14 cellular contexts compared by ENCODE assay signal in genomic region chr17:45334231-45334630, GRCh38. TPM values are rescaled to one million over a fixed set of nuclear protein-coding genes. Genes with fewer than 3 reads are reported as not detected.
A peak's percentile ranks its signal among the peaks of the same experiment; 100 is the strongest.
DNase-seq lines count a peak whose midpoint lies in the region; ATAC-seq, FAIRE-seq and TF ChIP-seq lines count a peak whose summit lies in the region.
"Had no signal": no experiment of that assay in that cellular context is flagged by ENCODE, and none has a peak within 500 bp of the region (broad histone marks: within the 10 kb centered on the region; RNA-seq: fewer than 3 reads in every experiment).

No MANE protein-coding gene starts in this region.

- no peaks in the 10 kb centered on the region for H3K4me1 Mint-ChIP-seq in neural progenitor cell

- ATAC-seq in HG03469 (IDR thresholded peaks at IDR 0.05; ENCODE audit: unreplicated experiment) (no peak), GM21619 (IDR thresholded peaks at IDR 0.05; ENCODE audit: unreplicated experiment) (no peak), GM18511 (IDR thresholded peaks at IDR 0.05; ENCODE audit: unreplicated experiment) (no peak)
- ATAC-seq: heart right ventricle had no signal

- H3K4me1 ChIP-seq in A673 (ENCODE audit: insufficient read depth, low read length, poor library complexity, severe bottlenecking) = no peaks in the 10 kb centered on the region
- H3K4me1 ChIP-seq in esophagus muscularis mucosa = peaks cover 11 to 29% (median 14%) of the 10 kb centered on the region in 4 donors
- no peaks in the 10 kb centered on the region for H3K4me1 ChIP-seq in neural progenitor cell
- H3K4me1 ChIP-seq: uterus had no signal

- CTCF ChIA-PET in A673 (lab: Charles Lee) = interaction anchor here (0.6 kb wide), 1 partner anchor 43 kb away, joined by 11 read pairs; no protein-coding TSS in a partner anchor

- no peak overlapping the region for H3K27ac Mint-ChIP-seq in neural progenitor cell
- H3K27ac Mint-ChIP-seq: activated T-cell treated with anti-CD3 and anti-CD28 coated beads, Interleukin-2, amount 50 U/mL, for 24 hours had no signal

- H3F3A ChIP-seq in neural progenitor cell (ENCODE audit: low read depth) = peaks cover 7% of the 10 kb centered on the region

- no peaks in the 10 kb centered on the region for H3K36me3 Mint-ChIP-seq in neural progenitor cell

- no TSS peak for BruUV-seq in A673 (replicated peaks; lab: Mats Ljungman, UMichigan)

- POLR2A ChIA-PET in A673 (lab: Charles Lee; ENCODE audit: low non-redundant PET) = no interaction called here

- H4K20me1 ChIP-seq in neural progenitor cell (ENCODE audit: low read depth) = no peaks in the 10 kb centered on the region

- H3K36me3 ChIP-seq in A673 (ENCODE audit: insufficient read depth, low read length, poor library complexity, severe bottlenecking) = no peaks in the 10 kb centered on the region
- H3K36me3 ChIP-seq in esophagus muscularis mucosa = no peaks in the 10 kb centered on the region
- H3K36me3 ChIP-seq in neural progenitor cell = no peaks in the 10 kb centered on the region
- H3K36me3 ChIP-seq: ascending aorta, heart right ventricle, uterus had no signal

- H3K9me3 Mint-ChIP-seq in neural progenitor cell = no peaks in the 10 kb centered on the region
- H3K9me3 Mint-ChIP-seq: activated T-cell treated with anti-CD3 and anti-CD28 coated beads, Interleukin-2, amount 50 U/mL, for 24 hours had no signal

- no peaks in the 10 kb centered on the region for H3K9me3 ChIP-seq in A673 (ENCODE audit: low read depth, low read length, poor library complexity, severe bottlenecking)
- H3K9me3 ChIP-seq in esophagus muscularis mucosa = no peaks in the 10 kb centered on the region
- H3K9me3 ChIP-seq in neural progenitor cell (ENCODE audit: low read depth) = no peaks in the 10 kb centered on the region
- H3K9me3 ChIP-seq: ascending aorta, heart right ventricle, uterus had no signal

- H3K4me3 ChIP-seq in A673 (ENCODE audit: low read depth, low read length, poor library complexity, severe bottlenecking) (no peak overlapping the region), esophagus muscularis mucosa (no peak overlapping the region), neural progenitor cell (no peak overlapping the region)
- H3K4me3 ChIP-seq: ascending aorta, heart right ventricle, uterus had no signal

- H3K4me2 ChIP-seq in neural progenitor cell = no peak overlapping the region

- no peak overlapping the region for H2AFZ ChIP-seq in neural progenitor cell (replicated peaks)

- intact Hi-C loops in A673 (cut with micrococcal nuclease; ENCODE audit: unreplicated experiment) (no loop called here), esophagus muscularis mucosa (cut with DNase I) (no loop called here)

- WGBS in esophagus muscularis mucosa = 100% methylated on average over 1 of the region's 1 CpG

- DNase-seq in A673 (ENCODE audit: low spot score) = peak; percentile 39
- DNase-seq in GM18507 (ENCODE audit: extremely low spot score, insufficient read length, low read depth) = no peak
- peak; percentile 97 for DNase-seq in NCI-H345 (lab: John Stamatoyannopoulos, UW)
- DNase-seq in esophagus muscularis mucosa (ENCODE audit: extremely low spot score) = peak; percentile 62
- no peak for DNase-seq in neural progenitor cell (ENCODE audit: low spot score)
- DNase-seq: activated T-cell treated with anti-CD3 and anti-CD28 coated beads, Interleukin-2, amount 50 U/mL, for 24 hours; heart right ventricle; occipital lobe; stimulated activated CD4-positive, alpha-beta T cell treated with anti-CD3 and anti-CD28 coated beads, Interleukin-12 subunit alpha, Interleukin-12 subunit beta, amount 100 ng/mL, for 4 hours had no signal

- peak; percentile 85 for FAIRE-seq in GM18507 (lab: Jason Lieb, UNC)

- no peaks in the 10 kb centered on the region for H3K79me2 ChIP-seq in neural progenitor cell (ENCODE audit: low read depth)

- H3K27me3 ChIP-seq in A673 (replicated peaks; ENCODE audit: insufficient read depth, low read depth, low read length, poor library complexity) (no peaks in the 10 kb centered on the region), esophagus muscularis mucosa (no peaks in the 10 kb centered on the region), neural progenitor cell (no peaks in the 10 kb centered on the region)
- H3K27me3 ChIP-seq: ascending aorta, heart right ventricle, uterus had no signal

- H3K27me3 Mint-ChIP-seq in neural progenitor cell (ENCODE audit: insufficient read depth, low read depth) = peaks cover 9% of the 10 kb centered on the region
- H3K27me3 Mint-ChIP-seq: activated T-cell treated with anti-CD3 and anti-CD28 coated beads, Interleukin-2, amount 50 U/mL, for 24 hours had no signal

- TF ChIP-seq CTCF in A673 (conservative IDR thresholded peaks at IDR 0.05; ENCODE audit: low read depth, low read length) (no peak), esophagus muscularis mucosa (IDR thresholded peaks at IDR 0.05) (no peak), neural progenitor cell (IDR thresholded peaks at IDR 0.05) (no peak)

- TF ChIP-seq POLR2A in esophagus muscularis mucosa (IDR thresholded peaks at IDR 0.05; ENCODE audit: low read depth) = no peak

- H3K9ac ChIP-seq in neural progenitor cell = no peak overlapping the region

- no peak overlapping the region for H3K4me3 Mint-ChIP-seq in neural progenitor cell
- H3K4me3 Mint-ChIP-seq: activated T-cell treated with anti-CD3 and anti-CD28 coated beads, Interleukin-2, amount 50 U/mL, for 24 hours had no signal

- TF ChIP-seq EP300 in esophagus muscularis mucosa (IDR thresholded peaks at IDR 0.05) = no peak

- H3K27ac ChIP-seq in A673 (ENCODE audit: low read depth, low read length, poor library complexity, severe bottlenecking) = no peak overlapping the region
- H3K27ac ChIP-seq in esophagus muscularis mucosa (replicated peaks in 1 of 4) = no peak overlapping the region
- H3K27ac ChIP-seq in neural progenitor cell = no peak overlapping the region
- H3K27ac ChIP-seq: uterus had no signal

RNA-seq across cellular contexts. Expression of gene MAP3K14, which starts 17.4 kb away (rescaled TPM):
- total RNA-seq in A673 (2021) (3.0 and 5.5 TPM in 2 replicates), esophagus muscularis mucosa (10 to 100 TPM in 3 of 4 donors, 1 to 10 TPM in 1; 7.8 to 26.5 (median 10.6) TPM), neural progenitor cell (ENCODE audit: low replicate concordance) (0.34 and 2.7 TPM in 2 replicates)

Comparison
In these comparisons a context has a peak if more than half of its experiments do, and no peak if none do; other contexts are left out.
1. DNase-seq: peak in A673 (single experiment), NCI-H345 (single experiment) and esophagus muscularis mucosa (single experiment); none in GM18507 (single experiment) and neural progenitor cell (single experiment).